In genomic region chr7:102272075-102272916, GRCh38 we compare ENCODE assay signal across 7 cellular contexts. TPM values are rescaled to one million over a fixed set of nuclear protein-coding genes. Genes with fewer than 3 reads are reported as not detected.
DNase-seq lines count a peak whose midpoint lies in the region; ATAC-seq and TF ChIP-seq lines count a peak whose summit lies in the region.

No MANE protein-coding gene starts in this region.

- no peak overlapping the region for H3K4me3 Mint-ChIP-seq in T-helper 17 cell

- peaks cover 6% of the 10 kb centered on the region for H3K4me1 Mint-ChIP-seq in T-helper 17 cell

- no peak overlapping the region for H3K27ac Mint-ChIP-seq in T-helper 17 cell

- intact Hi-C loops in left cardiac atrium (cut with DNase I), result loop anchor here (1.0 to 10.0 kb wide), 4 partner anchors 587 to 729 kb away; no protein-coding TSS in a partner anchor

- CTCF ChIA-PET in GM10248 (lab: Yijun Ruan, JAX), result interaction anchor here (1.1 to 5.2 kb wide), 19 partner anchors 8 to 739 kb away, joined by 3 to 72 read pairs (median 5); no protein-coding TSS in a partner anchor

- DNase-seq in GM10248 (ENCODE audit: extremely low spot score) (peak; percentile 86), LHCN-M2 (ENCODE audit: low read depth) (peak; percentile 74), T-helper 17 cell (peak; percentile 55 to 80 (median 67)), amniotic epithelial cell (ENCODE audit: low read depth) (peak; percentile 78), left cardiac atrium (peak; percentile 85), retinal pigment epithelial cell (ENCODE audit: low read depth) (no peak)

- H3K9me3 ChIP-seq in T-helper 17 cell (ENCODE audit: control insufficient read depth, low read length, poor library complexity, severe bottlenecking), result no peaks in the 10 kb centered on the region

- ATAC-seq in T-helper 17 cell (peak; percentile 81), left cardiac atrium (peak; percentile 94 to 95), HG02678 (IDR thresholded peaks at IDR 0.05; ENCODE audit: unreplicated experiment) (no peak)

- no peak overlapping the region for H3K4me3 ChIP-seq in retinal pigment epithelial cell (ENCODE audit: low read length)

- POLR2A ChIA-PET in GM10248 (lab: Yijun Ruan, JAX), result no interaction called here

- H3K36me3 Mint-ChIP-seq in T-helper 17 cell (ENCODE audit: low read depth), result no peaks in the 10 kb centered on the region

- no peaks in the 10 kb centered on the region for H3K27me3 Mint-ChIP-seq in T-helper 17 cell

- TF ChIP-seq CTCF in GM10248 (IDR thresholded peaks at IDR 0.05; ENCODE audit: control extremely low read depth, extremely low read depth, low read depth, missing control alignments), result peak; percentile 91
- TF ChIP-seq CTCF in retinal pigment epithelial cell (conservative IDR thresholded peaks at IDR 0.05; ENCODE audit: low read depth, low read length), result peak; percentile 94

RNA-seq across cellular contexts. Expression of gene SH2B2, which starts 14.4 kb away (rescaled TPM):
- total RNA-seq in LHCN-M2 (2014; rRNA removed), result 11.9 and 25.8 TPM in 2 replicates
- 7.4 TPM for polyA plus RNA-seq in LHCN-M2 (2012)
- 1 to 10 TPM; 2.0 to 2.1 TPM for total RNA-seq in T-helper 17 cell
- total RNA-seq in left cardiac atrium, result 1 to 10 TPM; 2.4 to 3.0 TPM
